ENCODE assay signal across 8 cellular contexts in genomic region chr12:55736780-55737580, GRCh38. TPM values are rescaled to one million over a fixed set of nuclear protein-coding genes. Genes with fewer than 3 reads are reported as not detected.
DNase-seq lines count a peak whose midpoint lies in the region; ATAC-seq, FAIRE-seq and TF ChIP-seq lines count a peak whose summit lies in the region.

No MANE protein-coding gene starts in this region.

- CTCF ChIA-PET in SK-N-SH (lab: Yijun Ruan, JAX): interaction anchor here (0.6 to 14.4 kb wide), 31 partner anchors 8 to 849 kb away, joined by 3 to 358 read pairs (median 5); partner anchors contain the start of genes BLOC1S1, CD63, DNAJC14 and ORMDL2
- CTCF ChIA-PET in GM12878 (lab: Yijun Ruan, JAX): interaction anchor here (0.6 to 7.1 kb wide), 39 partner anchors 7 to 548 kb away, joined by 3 to 205 read pairs (median 12); partner anchors contain the start of genes BLOC1S1, CD63, DGKA and DNAJC14

- WGBS in SK-N-SH (ENCODE audit: low lambda C conversion rate): 49% methylated on average over 5 of the region's 6 CpGs
- WGBS in GM12878 (ENCODE audit: insufficient coverage, insufficient replicate concordance, low lambda C conversion rate, missing lambda C conversion rate): 76% methylated on average over 6 of the region's 6 CpGs
- WGBS in iPS DF 6.9 (ENCODE audit: insufficient coverage, insufficient read length): no CpG with 5 or more reads among the region's 6 CpGs

- TF ChIP-seq POLR2A in GM12878 (IDR thresholded peaks at IDR 0.05; ENCODE audit: low read depth, low read length) (no peak), gastrocnemius medialis (IDR thresholded peaks at IDR 0.05) (no peak)

- BruUV-seq in GM12878 (replicated peaks; lab: Mats Ljungman, UMichigan): no TSS peak

- H3K79me2 ChIP-seq in SK-N-SH (ENCODE audit: insufficient read depth): no peaks in the 10 kb centered on the region
- no peaks in the 10 kb centered on the region for H3K79me2 ChIP-seq in GM12878 (ENCODE audit: control insufficient read depth, insufficient read depth, low read length)

- peaks cover 17% of the 10 kb centered on the region for H3F3A ChIP-seq in SK-N-SH (replicated peaks; ENCODE audit: insufficient read depth)

- POLR2A ChIA-PET in SK-N-SH (lab: Yijun Ruan, JAX) (interaction anchor here (0.7 to 2.0 kb wide), 7 partner anchors 8 to 195 kb away, joined by 3 to 6 read pairs (median 4); partner anchors contain the start of genes CD63 and DNAJC14), GM12878 (lab: Charles Lee) (interaction anchor here (0.6 to 2.9 kb wide), 8 partner anchors 7 to 303 kb away, joined by 3 to 36 read pairs (median 10); partner anchors contain the start of genes CD63, DNAJC14 and RAB5B)

- TF ChIP-seq CTCF in BE2C (IDR thresholded peaks at IDR 0.05; ENCODE audit: low read depth, low read length): peak; percentile 90
- TF ChIP-seq CTCF in SK-N-SH (IDR thresholded peaks at IDR 0.05): peak; percentile 85
- TF ChIP-seq CTCF in GM12878 (IDR thresholded peaks at IDR 0.05 in 2 of 3, conservative IDR thresholded peaks at IDR 0.05 in 1 of 3; ENCODE audit: control insufficient read depth in 2 of 3, extremely low read depth in 1 of 3, insufficient read depth in 1 of 3, low read depth in 3 of 3, low read length in 3 of 3): peak; percentile 86 to 91 (median 88)
- peak; percentile 45 to 72 (median 66) for TF ChIP-seq CTCF in gastrocnemius medialis (IDR thresholded peaks at IDR 0.05 in 4 of 5, conservative IDR thresholded peaks at IDR 0.05 in 1 of 5)

- peak overlapping the region; percentile 99; the same call in 1 of the 2 replicates for H3K4me2 ChIP-seq in SK-N-SH
- no peak overlapping the region for H3K4me2 ChIP-seq in GM12878 (ENCODE audit: control insufficient read depth, insufficient read depth)

- H3K9me3 ChIP-seq in BE2C (no peaks in the 10 kb centered on the region), SK-N-SH (no peaks in the 10 kb centered on the region), GM12878 (replicated peaks; ENCODE audit: control insufficient read depth, insufficient read depth, low read length) (no peaks in the 10 kb centered on the region), iPS DF 6.9 (ENCODE audit: control insufficient read depth, insufficient read depth, low read length) (no peaks in the 10 kb centered on the region), gastrocnemius medialis (no peaks in the 10 kb centered on the region)

- DNase-seq in BE2C: peak; percentile 71
- DNase-seq in GM19239 (ENCODE audit: insufficient read length, low spot score): no peak
- peak; percentile 73 for DNase-seq in MV-4-11 (lab: John Stamatoyannopoulos, UW)
- peak; percentile 65 for DNase-seq in SK-N-SH
- DNase-seq in GM12878 (ENCODE audit: low read depth, low spot score): no peak
- peak; percentile 98 for DNase-seq in iPS DF 6.9 (ENCODE audit: low read depth, low spot score)
- DNase-seq in gastrocnemius medialis: peak in 1 of 2 donors; percentile 50

- 0 out of 2 replicates have a peak overlapping the region, but pooled peaks have one; percentile 13 for H2AFZ ChIP-seq in SK-N-SH (ENCODE audit: low read depth)
- no peak overlapping the region for H2AFZ ChIP-seq in GM12878 (ENCODE audit: control insufficient read depth, low read depth, low read length)

- H3K27ac ChIP-seq in SK-N-SH (ENCODE audit: low read depth in 2 of 2, low read length in 1 of 2) (peak overlapping the region; percentile 80 to 83; a peak in 2 of 4 replicates), GM12878 (ENCODE audit: control insufficient read depth, insufficient read depth) (no peak overlapping the region), iPS DF 6.9 (ENCODE audit: low read length) (no peak overlapping the region), gastrocnemius medialis (no peak overlapping the region)

- H3K27me3 ChIP-seq in BE2C: no peaks in the 10 kb centered on the region
- no peaks in the 10 kb centered on the region for H3K27me3 ChIP-seq in SK-N-SH (ENCODE audit: insufficient read depth)
- H3K27me3 ChIP-seq in GM12878 (replicated peaks in 1 of 2; ENCODE audit: control insufficient read depth in 2 of 2, insufficient read depth in 2 of 2, low read length in 1 of 2): no peaks in the 10 kb centered on the region
- no peaks in the 10 kb centered on the region for H3K27me3 ChIP-seq in iPS DF 6.9 (ENCODE audit: control insufficient read depth, insufficient read depth, low read length)
- no peaks in the 10 kb centered on the region for H3K27me3 ChIP-seq in gastrocnemius medialis

- H4K20me1 ChIP-seq in SK-N-SH (ENCODE audit: insufficient read depth) (no peaks in the 10 kb centered on the region), GM12878 (ENCODE audit: control insufficient read depth, insufficient read depth) (no peaks in the 10 kb centered on the region)

- no peaks in the 10 kb centered on the region for H3K36me3 ChIP-seq in BE2C
- H3K36me3 ChIP-seq in SK-N-SH (replicated peaks in 1 of 2; ENCODE audit: control insufficient read depth in 1 of 2, insufficient read depth in 2 of 2, low read length in 1 of 2): no peaks in the 10 kb centered on the region
- H3K36me3 ChIP-seq in GM12878 (ENCODE audit: control insufficient read depth in 2 of 2, insufficient read depth in 2 of 2, low read length in 1 of 2): no peaks in the 10 kb centered on the region
- H3K36me3 ChIP-seq in iPS DF 6.9 (ENCODE audit: control insufficient read depth, insufficient read depth, low read length): no peaks in the 10 kb centered on the region
- H3K36me3 ChIP-seq in gastrocnemius medialis: no peaks in the 10 kb centered on the region

- no peak for TF ChIP-seq EP300 in SK-N-SH (IDR thresholded peaks at IDR 0.05; ENCODE audit: borderline replicate concordance in 1 of 2, low read depth in 1 of 2, low read length in 1 of 2)
- TF ChIP-seq EP300 in GM12878 (IDR thresholded peaks at IDR 0.05; ENCODE audit: borderline replicate concordance in 1 of 2, control insufficient read depth in 1 of 2, low read depth in 2 of 2, low read length in 2 of 2): no peak

- FAIRE-seq in GM19239 (lab: Jason Lieb, UNC) (peak; percentile 31), GM12878 (lab: Jason Lieb, UNC) (peak; percentile 81)

- ATAC-seq in GM12878 (peak; percentile 75), gastrocnemius medialis (peak; percentile 43 to 70), GM19035 (IDR thresholded peaks at IDR 0.05; ENCODE audit: unreplicated experiment) (no peak)

- TF ChIP-seq RAD21 in SK-N-SH (IDR thresholded peaks at IDR 0.05; ENCODE audit: low read length) (peak; percentile 84), GM12878 (IDR thresholded peaks at IDR 0.05; ENCODE audit: insufficient read depth, low read depth, low read length) (peak; percentile 83)

- intact Hi-C loops in GM12878 (cut with micrococcal nuclease; ENCODE audit: unreplicated experiment): loop anchor here (1.0 to 10.0 kb wide), 6 partner anchors 8 to 448 kb away; partner anchors contain the start of genes BLOC1S1, CD63, RPL41 and SMARCC2
- intact Hi-C loops in gastrocnemius medialis (cut with DNase I; ENCODE audit: low total_unique reads): no loop called here

- SMC1A ChIA-PET in GM12878 (lab: Charles Lee; ENCODE audit: uncharacterized antibody, unreplicated experiment): interaction anchor here (1.5 to 5.2 kb wide), 18 partner anchors 10 to 381 kb away, joined by 4 to 51 read pairs (median 12); partner anchors contain the start of genes BLOC1S1, PA2G4, PYM1 and RPL41

- peaks cover 8% of the 10 kb centered on the region; the same call in 1 of the 2 replicates for H3K4me1 ChIP-seq in BE2C
- peaks cover 9 to 18% of the 10 kb centered on the region in 2 experiments; a peak in 3 of 4 replicates for H3K4me1 ChIP-seq in SK-N-SH (ENCODE audit: control insufficient read depth in 1 of 2, insufficient read depth in 2 of 2, low read depth in 1 of 2, low read length in 1 of 2)
- H3K4me1 ChIP-seq in GM12878 (ENCODE audit: control insufficient read depth, insufficient read depth, low read length): peaks cover 7% of the 10 kb centered on the region
- H3K4me1 ChIP-seq in iPS DF 6.9 (ENCODE audit: control insufficient read depth, insufficient read depth, low read length): peaks cover 4% of the 10 kb centered on the region; the same call in 1 of the 2 replicates
- peaks cover 6 to 11% of the 10 kb centered on the region in 2 donors for H3K4me1 ChIP-seq in gastrocnemius medialis

- H3K9ac ChIP-seq in SK-N-SH (no peak overlapping the region), GM12878 (ENCODE audit: control insufficient read depth, insufficient read depth, low read length) (no peak overlapping the region)

- in situ Hi-C loops in GM12878 (cut with MboI) (loop anchor here (5.0 kb wide), 2 partner anchors 205 to 295 kb away; no protein-coding TSS in a partner anchor), gastrocnemius medialis (cut with MboI; ENCODE audit: low sequenced_read_pairs in 4 of 4) (loop anchor here (5.0 to 10.0 kb wide), 4 partner anchors 80 to 205 kb away; partner anchors contain the start of genes DNAJC14 (in 1 of the 4), ORMDL2 (in 1 of the 4) and SARNP (in 1 of the 4))

- no peak overlapping the region for H3K4me3 ChIP-seq in BE2C (ENCODE audit: low read depth, low read length)
- no peak overlapping the region; a peak in 1 of 4 replicates for H3K4me3 ChIP-seq in SK-N-SH (ENCODE audit: low read depth in 2 of 2, low read length in 1 of 2)
- H3K4me3 ChIP-seq in GM12878: no peak overlapping the region
- H3K4me3 ChIP-seq in iPS DF 6.9 (ENCODE audit: low read length): no peak overlapping the region
- H3K4me3 ChIP-seq in gastrocnemius medialis: no peak overlapping the region

- RAD21 ChIA-PET in GM12878 (lab: Charles Lee; ENCODE audit: unreplicated experiment): interaction anchor here (0.5 to 7.7 kb wide), 21 partner anchors 8 to 452 kb away, joined by 3 to 113 read pairs (median 10); partner anchors contain the start of genes BLOC1S1, CD63, RDH5 and SMARCC2

- H3K9me2 ChIP-seq in SK-N-SH: no peaks in the 10 kb centered on the region

RNA-seq across cellular contexts. Expression of gene GDF11, which starts 5.9 kb away (rescaled TPM):
- polyA plus RNA-seq in BE2C (2012; ENCODE audit: insufficient read depth, insufficient read length, low read depth): 111 TPM
- polyA plus RNA-seq in SK-N-SH (2012; rRNA removed): 6.9 and 9.4 TPM in 2 replicates
- polyA plus RNA-seq in SK-N-SH (2012; cell fraction: cytosol; rRNA removed): 5.3 and 8.8 TPM in 2 replicates
- 7.2 and 8.0 TPM in 2 replicates for polyA plus RNA-seq in SK-N-SH (2012; cell fraction: nucleus; rRNA removed)
- 7.2 and 7.6 TPM in 2 replicates for total RNA-seq in GM12878 (2013; cell fraction: nucleolus; rRNA removed)
- total RNA-seq in GM12878 (2014; rRNA removed): 3.1 and 5.2 TPM in 2 replicates
- total RNA-seq in GM12878 (2014; rRNA removed; fragmentation: Illumina TruSeq; extraction: Trizol): 3.4 and 3.9 TPM in 2 replicates
- 15.2 and 15.4 TPM in 2 replicates for total RNA-seq in GM12878 (2021)
- polyA plus RNA-seq in GM12878 (2011; ENCODE audit: low read depth): 3.0 TPM
- polyA plus RNA-seq in GM12878 (2011; rRNA removed): 3.7 and 5.8 TPM in 2 replicates
- 6.5 and 8.8 TPM in 2 replicates for polyA plus RNA-seq in GM12878 (2011; cell fraction: cytosol; rRNA removed)
- polyA plus RNA-seq in GM12878 (2011; cell fraction: nucleus; rRNA removed): 8.5 and 9.2 TPM in 2 replicates
- polyA plus RNA-seq in GM12878 (2012): 7.4 TPM in 2 replicates
- 5.7 and 6.7 TPM in 2 replicates for polyA plus RNA-seq in GM12878 (2014; fragmentation: Illumina TruSeq; extraction: Trizol)
- 1 to 10 TPM; 1.5 to 1.6 TPM for polyA plus RNA-seq in GM12878 (2014; fragmentation: Nextera tagmentation; extraction: Ambion mirVana)
- 9.9 and 13.0 TPM in 2 replicates for polyA plus RNA-seq in GM12878 (2014; rRNA removed)
- polyA plus RNA-seq in GM12878 (2016; fragmentation: Nextera tagmentation; extraction: Ambion mirVana): under 1 TPM; 0.83 to 0.87 TPM
- 4.9 and 8.8 TPM in 2 replicates for polyA minus RNA-seq in GM12878 (2011; rRNA and poly(A)+ RNA removed)
- polyA minus RNA-seq in GM12878 (2011; cell fraction: cytosol; rRNA and poly(A)+ RNA removed): 3.1 and 5.5 TPM in 2 replicates
- 2.9 and 4.8 TPM in 2 replicates for polyA minus RNA-seq in GM12878 (2011; cell fraction: nucleus; rRNA and poly(A)+ RNA removed)
- 1 to 10 TPM in 2 of 4 donors, under 1 TPM in 2; 0.17 to 4.4 (median 1.1) TPM for total RNA-seq in gastrocnemius medialis

RNA-seq across cellular contexts. Expression of gene CD63, which starts 8.2 kb away (rescaled TPM):
- polyA plus RNA-seq in BE2C (2012; ENCODE audit: insufficient read depth, insufficient read length, low read depth): 1,347 TPM
- polyA plus RNA-seq in SK-N-SH (2012; rRNA removed): 1,022 and 1,465 TPM in 2 replicates
- 1,236 and 1,638 TPM in 2 replicates for polyA plus RNA-seq in SK-N-SH (2012; cell fraction: cytosol; rRNA removed)
- 454 and 623 TPM in 2 replicates for polyA plus RNA-seq in SK-N-SH (2012; cell fraction: nucleus; rRNA removed)
- 44.4 and 46.9 TPM in 2 replicates for total RNA-seq in GM12878 (2013; cell fraction: nucleolus; rRNA removed)
- 147 and 163 TPM in 2 replicates for total RNA-seq in GM12878 (2014; rRNA removed)
- 165 and 171 TPM in 2 replicates for total RNA-seq in GM12878 (2014; rRNA removed; fragmentation: Illumina TruSeq; extraction: Trizol)
- total RNA-seq in GM12878 (2021): 171 and 173 TPM in 2 replicates
- 176 TPM for polyA plus RNA-seq in GM12878 (2011; ENCODE audit: low read depth)
- polyA plus RNA-seq in GM12878 (2011; rRNA removed): 157 and 182 TPM in 2 replicates
- polyA plus RNA-seq in GM12878 (2011; cell fraction: cytosol; rRNA removed): 168 and 246 TPM in 2 replicates
- polyA plus RNA-seq in GM12878 (2011; cell fraction: nucleus; rRNA removed): 88.0 and 94.4 TPM in 2 replicates
- polyA plus RNA-seq in GM12878 (2012): 150 and 169 TPM in 2 replicates
- 142 and 156 TPM in 2 replicates for polyA plus RNA-seq in GM12878 (2014; fragmentation: Illumina TruSeq; extraction: Trizol)
- polyA plus RNA-seq in GM12878 (2014; fragmentation: Nextera tagmentation; extraction: Ambion mirVana): 100 to 1,000 TPM; 194 to 220 TPM
- polyA plus RNA-seq in GM12878 (2014; rRNA removed): 166 and 193 TPM in 2 replicates
- 100 to 1,000 TPM; 200 to 209 TPM for polyA plus RNA-seq in GM12878 (2016; fragmentation: Nextera tagmentation; extraction: Ambion mirVana)
- polyA minus RNA-seq in GM12878 (2011; rRNA and poly(A)+ RNA removed): 98.9 and 117 TPM in 2 replicates
- 27.9 and 34.6 TPM in 2 replicates for polyA minus RNA-seq in GM12878 (2011; cell fraction: cytosol; rRNA and poly(A)+ RNA removed)
- polyA minus RNA-seq in GM12878 (2011; cell fraction: nucleus; rRNA and poly(A)+ RNA removed): 12.7 and 25.9 TPM in 2 replicates
- 1,000 to 10,000 TPM in 1 of 4 donors, 100 to 1,000 TPM in 3; 423 to 1,107 (median 634) TPM for total RNA-seq in gastrocnemius medialis

RNA-seq across cellular contexts. Expression of gene RDH5, which starts 16.8 kb away (rescaled TPM):
- polyA plus RNA-seq in BE2C (2012; ENCODE audit: insufficient read depth, insufficient read length, low read depth): 2.2 TPM
- polyA plus RNA-seq in SK-N-SH (2012; rRNA removed): 5.2 and 5.4 TPM in 2 replicates
- 1.6 and 1.7 TPM in 2 replicates for polyA plus RNA-seq in SK-N-SH (2012; cell fraction: cytosol; rRNA removed)
- 46.0 and 49.7 TPM in 2 replicates for polyA plus RNA-seq in SK-N-SH (2012; cell fraction: nucleus; rRNA removed)
- total RNA-seq in GM12878 (2013; cell fraction: nucleolus; rRNA removed): 24.9 and 25.4 TPM in 2 replicates
- 6.4 and 8.2 TPM in 2 replicates for total RNA-seq in GM12878 (2014; rRNA removed)
- 5.7 and 6.7 TPM in 2 replicates for total RNA-seq in GM12878 (2014; rRNA removed; fragmentation: Illumina TruSeq; extraction: Trizol)
- total RNA-seq in GM12878 (2021): 5.8 and 8.4 TPM in 2 replicates
- polyA plus RNA-seq in GM12878 (2011; ENCODE audit: low read depth): 2.2 TPM
- 7.0 and 7.8 TPM in 2 replicates for polyA plus RNA-seq in GM12878 (2011; rRNA removed)
- polyA plus RNA-seq in GM12878 (2011; cell fraction: cytosol; rRNA removed): 7.5 and 10.6 TPM in 2 replicates
- polyA plus RNA-seq in GM12878 (2011; cell fraction: nucleus; rRNA removed): 22.2 and 32.5 TPM in 2 replicates
- polyA plus RNA-seq in GM12878 (2012): 4.6 and 5.0 TPM in 2 replicates
- 5.5 and 7.6 TPM in 2 replicates for polyA plus RNA-seq in GM12878 (2014; fragmentation: Illumina TruSeq; extraction: Trizol)
- polyA plus RNA-seq in GM12878 (2014; fragmentation: Nextera tagmentation; extraction: Ambion mirVana): 1 to 10 TPM; 2.6 to 3.1 TPM
- 11.6 and 11.9 TPM in 2 replicates for polyA plus RNA-seq in GM12878 (2014; rRNA removed)
- 1 to 10 TPM; 5.8 to 7.1 TPM for polyA plus RNA-seq in GM12878 (2016; fragmentation: Nextera tagmentation; extraction: Ambion mirVana)
- polyA minus RNA-seq in GM12878 (2011; rRNA and poly(A)+ RNA removed): 6.7 and 7.7 TPM in 2 replicates
- 2.1 TPM in 1 of 2 replicates, not detected in the other for polyA minus RNA-seq in GM12878 (2011; cell fraction: cytosol; rRNA and poly(A)+ RNA removed)
- 6.3 and 15.9 TPM in 2 replicates for polyA minus RNA-seq in GM12878 (2011; cell fraction: nucleus; rRNA and poly(A)+ RNA removed)
- total RNA-seq in gastrocnemius medialis: 10 to 100 TPM in 1 of 4 donors, 1 to 10 TPM in 3; 3.8 to 10.3 (median 7.5) TPM

RNA-seq across cellular contexts. Expression of gene BLOC1S1, which starts 21.1 kb away (rescaled TPM):
- polyA plus RNA-seq in BE2C (2012; ENCODE audit: insufficient read depth, insufficient read length, low read depth): 146 TPM
- polyA plus RNA-seq in SK-N-SH (2012; rRNA removed) (277 and 331 TPM in 2 replicates), GM12878 (2011; rRNA removed) (102 and 156 TPM in 2 replicates), GM12878 (2014; fragmentation: Illumina TruSeq; extraction: Trizol) (86.6 and 141 TPM in 2 replicates), GM12878 (2014; fragmentation: Nextera tagmentation; extraction: Ambion mirVana) (100 to 1,000 TPM; 264 to 285 TPM), GM12878 (2014; rRNA removed) (176 and 185 TPM in 2 replicates), GM12878 (2016; fragmentation: Nextera tagmentation; extraction: Ambion mirVana) (100 to 1,000 TPM; 218 to 228 TPM)
- 243 and 313 TPM in 2 replicates for polyA plus RNA-seq in SK-N-SH (2012; cell fraction: cytosol; rRNA removed)
- polyA plus RNA-seq in SK-N-SH (2012; cell fraction: nucleus; rRNA removed): 89.7 and 130 TPM in 2 replicates
- total RNA-seq in GM12878 (2013; cell fraction: nucleolus; rRNA removed): 25.1 and 33.4 TPM in 2 replicates
- total RNA-seq in GM12878 (2014; rRNA removed) (134 and 144 TPM in 2 replicates), GM12878 (2014; rRNA removed; fragmentation: Illumina TruSeq; extraction: Trizol) (126 and 128 TPM in 2 replicates), GM12878 (2021) (131 and 141 TPM in 2 replicates), gastrocnemius medialis (100 to 1,000 TPM; 255 to 434 (median 300) TPM)
- polyA plus RNA-seq in GM12878 (2011; ENCODE audit: low read depth): 91.5 TPM
- 248 and 288 TPM in 2 replicates for polyA plus RNA-seq in GM12878 (2011; cell fraction: cytosol; rRNA removed)
- polyA plus RNA-seq in GM12878 (2011; cell fraction: nucleus; rRNA removed): 100 and 116 TPM in 2 replicates
- polyA plus RNA-seq in GM12878 (2012): 142 and 151 TPM in 2 replicates
- polyA minus RNA-seq in GM12878 (2011; rRNA and poly(A)+ RNA removed): 65.8 and 84.2 TPM in 2 replicates
- 16.3 and 21.6 TPM in 2 replicates for polyA minus RNA-seq in GM12878 (2011; cell fraction: cytosol; rRNA and poly(A)+ RNA removed)
- polyA minus RNA-seq in GM12878 (2011; cell fraction: nucleus; rRNA and poly(A)+ RNA removed): 15.2 and 19.2 TPM in 2 replicates

RNA-seq across cellular contexts. Expression of gene ITGA7, which starts 29.3 kb away (rescaled TPM):
- polyA plus RNA-seq in BE2C (2012; ENCODE audit: insufficient read depth, insufficient read length, low read depth): 3.1 TPM
- 17.6 and 19.7 TPM in 2 replicates for polyA plus RNA-seq in SK-N-SH (2012; rRNA removed)
- polyA plus RNA-seq in SK-N-SH (2012; cell fraction: cytosol; rRNA removed): 7.3 and 9.1 TPM in 2 replicates
- polyA plus RNA-seq in SK-N-SH (2012; cell fraction: nucleus; rRNA removed): 71.0 and 80.7 TPM in 2 replicates
- 18.5 and 21.9 TPM in 2 replicates for total RNA-seq in GM12878 (2013; cell fraction: nucleolus; rRNA removed)
- 2.5 and 2.6 TPM in 2 replicates for total RNA-seq in GM12878 (2014; rRNA removed)
- total RNA-seq in GM12878 (2014; rRNA removed; fragmentation: Illumina TruSeq; extraction: Trizol): 0.69 and 1.0 TPM in 2 replicates
- total RNA-seq in GM12878 (2021): 2.8 and 3.8 TPM in 2 replicates
- polyA plus RNA-seq in GM12878 (2011; ENCODE audit: low read depth): 1.5 TPM
- 3.4 and 5.1 TPM in 2 replicates for polyA plus RNA-seq in GM12878 (2011; rRNA removed)
- 2.2 and 3.6 TPM in 2 replicates for polyA plus RNA-seq in GM12878 (2011; cell fraction: cytosol; rRNA removed)
- polyA plus RNA-seq in GM12878 (2011; cell fraction: nucleus; rRNA removed): 83.9 and 96.1 TPM in 2 replicates
- 4.8 and 5.6 TPM in 2 replicates for polyA plus RNA-seq in GM12878 (2012)
- 1.4 TPM in 1 of 2 replicates, not detected in the other for polyA plus RNA-seq in GM12878 (2014; fragmentation: Illumina TruSeq; extraction: Trizol)
- polyA plus RNA-seq in GM12878 (2014; fragmentation: Nextera tagmentation; extraction: Ambion mirVana): under 1 TPM; 0.18 to 0.39 TPM
- polyA plus RNA-seq in GM12878 (2014; rRNA removed): 2.6 and 4.4 TPM in 2 replicates
- 1 to 10 TPM; 1.4 to 1.6 TPM for polyA plus RNA-seq in GM12878 (2016; fragmentation: Nextera tagmentation; extraction: Ambion mirVana)
- 2.9 and 4.3 TPM in 2 replicates for polyA minus RNA-seq in GM12878 (2011; rRNA and poly(A)+ RNA removed)
- 0.80 and 1.4 TPM in 2 replicates for polyA minus RNA-seq in GM12878 (2011; cell fraction: cytosol; rRNA and poly(A)+ RNA removed)
- 9.2 and 9.6 TPM in 2 replicates for polyA minus RNA-seq in GM12878 (2011; cell fraction: nucleus; rRNA and poly(A)+ RNA removed)
- 100 to 1,000 TPM in 2 of 4 donors, 10 to 100 TPM in 2; 69.7 to 206 (median 92.0) TPM for total RNA-seq in gastrocnemius medialis

Comparison
In these comparisons a context has a peak if more than half of its experiments do, and no peak if none do; other contexts are left out.
1. DNase-seq: peak in BE2C (single experiment), MV-4-11 (single experiment), SK-N-SH (single experiment) and iPS DF 6.9 (single experiment); none in GM19239 (single experiment) and GM12878 (single experiment).
2. H3K27ac ChIP-seq: peak in SK-N-SH (2 of 2); none in GM12878 (single experiment), iPS DF 6.9 (single experiment) and gastrocnemius medialis (0 of 4).
3. Peak in every context shown above with its lines, with median percentiles within 50 percentile points of each other: CTCF ChIP-seq.